1 cellular context compared by ENCODE assay signal in the genomic region with DNA sequence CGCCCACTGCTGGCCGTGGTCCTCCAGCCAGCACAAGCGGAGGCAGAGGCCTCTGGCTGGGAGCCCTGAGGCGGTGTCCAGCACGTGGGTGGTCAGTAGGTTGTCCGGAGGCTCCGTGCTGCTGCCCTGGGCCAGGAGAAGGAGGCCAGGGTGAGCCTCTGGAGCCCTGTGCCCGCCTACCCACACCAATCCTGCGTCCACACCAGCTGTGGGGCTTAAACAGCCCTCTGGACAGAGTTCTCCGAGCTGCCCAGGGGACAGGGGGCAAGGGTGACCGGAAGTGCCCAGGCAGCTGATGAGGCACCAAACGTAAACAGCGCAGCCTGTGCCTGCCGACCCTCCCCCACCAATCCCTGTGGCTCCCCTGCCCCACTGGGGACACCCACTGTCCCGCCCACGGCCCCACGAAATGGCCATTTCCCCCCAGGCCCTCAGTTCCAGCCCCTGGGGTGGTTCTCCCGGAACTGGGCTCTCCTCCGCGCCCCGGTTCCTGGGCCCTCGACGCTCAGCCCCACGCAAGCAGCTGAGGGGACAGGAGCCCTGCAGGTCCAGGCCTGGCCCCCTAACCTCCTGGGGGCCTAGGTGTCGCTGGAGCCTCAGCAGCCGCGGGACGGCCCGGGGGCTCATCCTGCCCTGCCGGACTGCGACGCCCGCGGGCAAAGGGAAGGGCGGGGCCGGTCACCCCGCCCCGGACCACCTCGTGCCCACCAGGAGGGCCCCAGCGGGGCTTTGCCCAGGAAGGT.
TF ChIP-seq lines count a peak whose summit lies in the region.

No MANE protein-coding gene starts in this region.

TF ChIP-seq in K562, 482 proteins besides CTCF, POLR2A, EP300 and RAD21 (continued from another document and continues in another):
- no peak for TF ChIP-seq ID3 (CRISPR knock-in tag; IDR thresholded peaks at IDR 0.05)
- TF ChIP-seq ID3 (tag; IDR thresholded peaks at IDR 0.05), result 0 out of 2 replicates have a peak, but pooled peaks have one; percentile 22
- peak; percentile 77 for TF ChIP-seq RBFOX2 (IDR thresholded peaks at IDR 0.05; ENCODE audit: low read depth, low read length)
- no peak for TF ChIP-seq CBX1 (IDR thresholded peaks at IDR 0.05; ENCODE audit: low read depth)
- no peak for TF ChIP-seq NFE2L1 (tag; IDR thresholded peaks at IDR 0.05; ENCODE audit: borderline replicate concordance, low read depth)
- peak; percentile 72 for TF ChIP-seq KDM5B (IDR thresholded peaks at IDR 0.05; ENCODE audit: insufficient replicate concordance, low read depth, low read length)
- peak; percentile 34 for TF ChIP-seq HMGN3 (IDR thresholded peaks at IDR 0.05; ENCODE audit: borderline replicate concordance, extremely low read depth, insufficient read length, low read depth, low read length)
- TF ChIP-seq, protein P1, sequence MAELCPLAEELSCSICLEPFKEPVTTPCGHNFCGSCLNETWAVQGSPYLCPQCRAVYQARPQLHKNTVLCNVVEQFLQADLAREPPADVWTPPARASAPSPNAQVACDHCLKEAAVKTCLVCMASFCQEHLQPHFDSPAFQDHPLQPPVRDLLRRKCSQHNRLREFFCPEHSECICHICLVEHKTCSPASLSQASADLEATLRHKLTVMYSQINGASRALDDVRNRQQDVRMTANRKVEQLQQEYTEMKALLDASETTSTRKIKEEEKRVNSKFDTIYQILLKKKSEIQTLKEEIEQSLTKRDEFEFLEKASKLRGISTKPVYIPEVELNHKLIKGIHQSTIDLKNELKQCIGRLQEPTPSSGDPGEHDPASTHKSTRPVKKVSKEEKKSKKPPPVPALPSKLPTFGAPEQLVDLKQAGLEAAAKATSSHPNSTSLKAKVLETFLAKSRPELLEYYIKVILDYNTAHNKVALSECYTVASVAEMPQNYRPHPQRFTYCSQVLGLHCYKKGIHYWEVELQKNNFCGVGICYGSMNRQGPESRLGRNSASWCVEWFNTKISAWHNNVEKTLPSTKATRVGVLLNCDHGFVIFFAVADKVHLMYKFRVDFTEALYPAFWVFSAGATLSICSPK (IDR thresholded peaks at IDR 0.05; ENCODE audit: borderline replicate concordance), result no peak
- peak; percentile 21; the same call in 1 of the 2 replicates for TF ChIP-seq ETV1 (tag; conservative IDR thresholded peaks at IDR 0.05; ENCODE audit: low read depth)
- TF ChIP-seq, protein P2, sequence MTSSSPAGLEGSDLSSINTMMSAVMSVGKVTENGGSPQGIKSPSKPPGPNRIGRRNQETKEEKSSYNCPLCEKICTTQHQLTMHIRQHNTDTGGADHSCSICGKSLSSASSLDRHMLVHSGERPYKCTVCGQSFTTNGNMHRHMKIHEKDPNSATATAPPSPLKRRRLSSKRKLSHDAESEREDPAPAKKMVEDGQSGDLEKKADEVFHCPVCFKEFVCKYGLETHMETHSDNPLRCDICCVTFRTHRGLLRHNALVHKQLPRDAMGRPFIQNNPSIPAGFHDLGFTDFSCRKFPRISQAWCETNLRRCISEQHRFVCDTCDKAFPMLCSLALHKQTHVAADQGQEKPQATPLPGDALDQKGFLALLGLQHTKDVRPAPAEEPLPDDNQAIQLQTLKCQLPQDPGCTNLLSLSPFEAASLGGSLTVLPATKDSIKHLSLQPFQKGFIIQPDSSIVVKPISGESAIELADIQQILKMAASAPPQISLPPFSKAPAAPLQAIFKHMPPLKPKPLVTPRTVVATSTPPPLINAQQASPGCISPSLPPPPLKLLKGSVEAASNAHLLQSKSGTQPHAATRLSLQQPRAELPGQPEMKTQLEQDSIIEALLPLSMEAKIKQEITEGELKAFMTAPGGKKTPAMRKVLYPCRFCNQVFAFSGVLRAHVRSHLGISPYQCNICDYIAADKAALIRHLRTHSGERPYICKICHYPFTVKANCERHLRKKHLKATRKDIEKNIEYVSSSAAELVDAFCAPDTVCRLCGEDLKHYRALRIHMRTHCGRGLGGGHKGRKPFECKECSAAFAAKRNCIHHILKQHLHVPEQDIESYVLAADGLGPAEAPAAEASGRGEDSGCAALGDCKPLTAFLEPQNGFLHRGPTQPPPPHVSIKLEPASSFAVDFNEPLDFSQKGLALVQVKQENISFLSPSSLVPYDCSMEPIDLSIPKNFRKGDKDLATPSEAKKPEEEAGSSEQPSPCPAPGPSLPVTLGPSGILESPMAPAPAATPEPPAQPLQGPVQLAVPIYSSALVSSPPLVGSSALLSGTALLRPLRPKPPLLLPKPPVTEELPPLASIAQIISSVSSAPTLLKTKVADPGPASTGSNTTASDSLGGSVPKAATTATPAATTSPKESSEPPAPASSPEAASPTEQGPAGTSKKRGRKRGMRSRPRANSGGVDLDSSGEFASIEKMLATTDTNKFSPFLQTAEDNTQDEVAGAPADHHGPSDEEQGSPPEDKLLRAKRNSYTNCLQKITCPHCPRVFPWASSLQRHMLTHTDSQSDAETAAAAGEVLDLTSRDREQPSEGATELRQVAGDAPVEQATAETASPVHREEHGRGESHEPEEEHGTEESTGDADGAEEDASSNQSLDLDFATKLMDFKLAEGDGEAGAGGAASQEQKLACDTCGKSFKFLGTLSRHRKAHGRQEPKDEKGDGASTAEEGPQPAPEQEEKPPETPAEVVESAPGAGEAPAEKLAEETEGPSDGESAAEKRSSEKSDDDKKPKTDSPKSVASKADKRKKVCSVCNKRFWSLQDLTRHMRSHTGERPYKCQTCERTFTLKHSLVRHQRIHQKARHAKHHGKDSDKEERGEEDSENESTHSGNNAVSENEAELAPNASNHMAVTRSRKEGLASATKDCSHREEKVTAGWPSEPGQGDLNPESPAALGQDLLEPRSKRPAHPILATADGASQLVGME (CRISPR knock-in tag; IDR thresholded peaks at IDR 0.05), result no peak
- 0 out of 4 replicates have a peak, but pooled peaks of 1 of the 2 experiments have one; percentile 38 for TF ChIP-seq TEAD1 (CRISPR knock-in tag; IDR thresholded peaks at IDR 0.05)
- TF ChIP-seq, protein P3, sequence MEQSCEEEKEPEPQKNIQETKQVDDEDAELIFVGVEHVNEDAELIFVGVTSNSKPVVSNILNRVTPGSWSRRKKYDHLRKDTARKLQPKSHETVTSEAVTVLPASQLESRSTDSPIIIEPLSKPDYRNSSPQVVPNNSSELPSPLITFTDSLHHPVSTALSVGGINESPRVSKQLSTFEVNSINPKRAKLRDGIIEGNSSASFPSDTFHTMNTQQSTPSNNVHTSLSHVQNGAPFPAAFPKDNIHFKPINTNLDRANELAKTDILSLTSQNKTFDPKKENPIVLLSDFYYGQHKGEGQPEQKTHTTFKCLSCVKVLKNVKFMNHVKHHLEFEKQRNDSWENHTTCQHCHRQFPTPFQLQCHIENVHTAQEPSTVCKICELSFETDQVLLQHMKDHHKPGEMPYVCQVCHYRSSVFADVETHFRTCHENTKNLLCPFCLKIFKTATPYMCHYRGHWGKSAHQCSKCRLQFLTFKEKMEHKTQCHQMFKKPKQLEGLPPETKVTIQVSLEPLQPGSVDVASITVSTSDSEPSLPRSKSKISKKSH (CRISPR knock-in tag; IDR thresholded peaks at IDR 0.05), result no peak
- TF ChIP-seq TARDBP (IDR thresholded peaks at IDR 0.05), result no peak
- peak; percentile 51 for TF ChIP-seq HNRNPLL (IDR thresholded peaks at IDR 0.05; ENCODE audit: low read depth, low read length, poor library complexity, severe bottlenecking)
- no peak for TF ChIP-seq CHD1 (IDR thresholded peaks at IDR 0.05; ENCODE audit: low read length)
- TF ChIP-seq MAX (CRISPR knock-in tag; IDR thresholded peaks at IDR 0.05), result peak; percentile 59; the same call in 1 of the 2 replicates
- TF ChIP-seq ZNF165 (CRISPR knock-in tag; IDR thresholded peaks at IDR 0.05; ENCODE audit: borderline replicate concordance), result no peak
- no peak for TF ChIP-seq CEBPG (CRISPR knock-in tag; IDR thresholded peaks at IDR 0.05)
- TF ChIP-seq CEBPG (tag; conservative IDR thresholded peaks at IDR 0.05 in 1 of 2, IDR thresholded peaks at IDR 0.05 in 1 of 2), result no peak
- TF ChIP-seq SRSF9 (IDR thresholded peaks at IDR 0.05; ENCODE audit: borderline replicate concordance, low read depth, low read length), result no peak
- TF ChIP-seq, protein P4, sequence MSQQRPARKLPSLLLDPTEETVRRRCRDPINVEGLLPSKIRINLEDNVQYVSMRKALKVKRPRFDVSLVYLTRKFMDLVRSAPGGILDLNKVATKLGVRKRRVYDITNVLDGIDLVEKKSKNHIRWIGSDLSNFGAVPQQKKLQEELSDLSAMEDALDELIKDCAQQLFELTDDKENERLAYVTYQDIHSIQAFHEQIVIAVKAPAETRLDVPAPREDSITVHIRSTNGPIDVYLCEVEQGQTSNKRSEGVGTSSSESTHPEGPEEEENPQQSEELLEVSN (IDR thresholded peaks at IDR 0.05; ENCODE audit: borderline replicate concordance in 1 of 2, extremely low read depth in 1 of 2, insufficient read depth in 1 of 2, insufficient read length in 1 of 2, low read depth in 1 of 2, low read length in 1 of 2, poor library complexity in 1 of 2, severe bottlenecking in 1 of 2), result peak; percentile 63 to 69
- peak; percentile 84 for TF ChIP-seq POLR2G (IDR thresholded peaks at IDR 0.05; ENCODE audit: low read depth, low read length)
- TF ChIP-seq REST (CRISPR knock-in tag; IDR thresholded peaks at IDR 0.05; ENCODE audit: low read depth), result no peak
- TF ChIP-seq ZFX (CRISPR knock-in tag; IDR thresholded peaks at IDR 0.05), result peak; percentile 81
- TF ChIP-seq MAZ (CRISPR knock-in tag; conservative IDR thresholded peaks at IDR 0.05 in 1 of 2, IDR thresholded peaks at IDR 0.05 in 1 of 2), result peak; percentile 52 to 58; a peak in 2 of 4 replicates
- no peak for TF ChIP-seq ZNF696 (CRISPR knock-in tag; conservative IDR thresholded peaks at IDR 0.05)
- TF ChIP-seq HES1 (IDR thresholded peaks at IDR 0.05; ENCODE audit: low read depth), result no peak
- no peak for TF ChIP-seq ATF1 (CRISPR knock-in tag; IDR thresholded peaks at IDR 0.05)
- peak; percentile 13; the same call in 1 of the 2 replicates for TF ChIP-seq ATF1 (tag; IDR thresholded peaks at IDR 0.05)
- TF ChIP-seq BHLHE40 (IDR thresholded peaks at IDR 0.05; ENCODE audit: low read length), result peak; percentile 69
- TF ChIP-seq, protein P5, sequence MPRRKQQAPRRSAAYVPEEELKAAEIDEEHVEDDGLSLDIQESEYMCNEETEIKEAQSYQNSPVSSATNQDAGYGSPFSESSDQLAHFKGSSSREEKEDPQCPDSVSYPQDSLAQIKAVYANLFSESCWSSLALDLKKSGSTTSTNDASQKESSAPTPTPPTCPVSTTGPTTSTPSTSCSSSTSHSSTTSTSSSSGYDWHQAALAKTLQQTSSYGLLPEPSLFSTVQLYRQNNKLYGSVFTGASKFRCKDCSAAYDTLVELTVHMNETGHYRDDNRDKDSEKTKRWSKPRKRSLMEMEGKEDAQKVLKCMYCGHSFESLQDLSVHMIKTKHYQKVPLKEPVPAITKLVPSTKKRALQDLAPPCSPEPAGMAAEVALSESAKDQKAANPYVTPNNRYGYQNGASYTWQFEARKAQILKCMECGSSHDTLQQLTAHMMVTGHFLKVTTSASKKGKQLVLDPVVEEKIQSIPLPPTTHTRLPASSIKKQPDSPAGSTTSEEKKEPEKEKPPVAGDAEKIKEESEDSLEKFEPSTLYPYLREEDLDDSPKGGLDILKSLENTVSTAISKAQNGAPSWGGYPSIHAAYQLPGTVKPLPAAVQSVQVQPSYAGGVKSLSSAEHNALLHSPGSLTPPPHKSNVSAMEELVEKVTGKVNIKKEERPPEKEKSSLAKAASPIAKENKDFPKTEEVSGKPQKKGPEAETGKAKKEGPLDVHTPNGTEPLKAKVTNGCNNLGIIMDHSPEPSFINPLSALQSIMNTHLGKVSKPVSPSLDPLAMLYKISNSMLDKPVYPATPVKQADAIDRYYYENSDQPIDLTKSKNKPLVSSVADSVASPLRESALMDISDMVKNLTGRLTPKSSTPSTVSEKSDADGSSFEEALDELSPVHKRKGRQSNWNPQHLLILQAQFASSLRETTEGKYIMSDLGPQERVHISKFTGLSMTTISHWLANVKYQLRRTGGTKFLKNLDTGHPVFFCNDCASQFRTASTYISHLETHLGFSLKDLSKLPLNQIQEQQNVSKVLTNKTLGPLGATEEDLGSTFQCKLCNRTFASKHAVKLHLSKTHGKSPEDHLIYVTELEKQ (CRISPR knock-in tag; IDR thresholded peaks at IDR 0.05), result no peak
- TF ChIP-seq ZNF133 (CRISPR knock-in tag; IDR thresholded peaks at IDR 0.05), result no peak
- peak; percentile 53 for TF ChIP-seq PCBP1 (IDR thresholded peaks at IDR 0.05; ENCODE audit: low read depth, low read length, poor library complexity, severe bottlenecking)
- TF ChIP-seq MYC (IDR thresholded peaks at IDR 0.05; ENCODE audit: low read depth, low read length), result peak; percentile 64
- TF ChIP-seq MYC (CRISPR knock-in tag; IDR thresholded peaks at IDR 0.05; ENCODE audit: borderline replicate concordance, low read depth), result peak; percentile 79; the same call in 1 of the 2 replicates
- TF ChIP-seq XRCC4 (IDR thresholded peaks at IDR 0.05; ENCODE audit: extremely low read depth, insufficient read depth, insufficient read length), result no peak
- 0 out of 4 replicates have a peak, but pooled peaks of 1 of the 2 experiments have one; percentile 10 for TF ChIP-seq NRF1 (conservative IDR thresholded peaks at IDR 0.05 in 1 of 2, IDR thresholded peaks at IDR 0.05 in 1 of 2)
- TF ChIP-seq RNF2 (IDR thresholded peaks at IDR 0.05), result no peak
